8 cellular contexts compared by ENCODE assay signal in the genomic region with DNA sequence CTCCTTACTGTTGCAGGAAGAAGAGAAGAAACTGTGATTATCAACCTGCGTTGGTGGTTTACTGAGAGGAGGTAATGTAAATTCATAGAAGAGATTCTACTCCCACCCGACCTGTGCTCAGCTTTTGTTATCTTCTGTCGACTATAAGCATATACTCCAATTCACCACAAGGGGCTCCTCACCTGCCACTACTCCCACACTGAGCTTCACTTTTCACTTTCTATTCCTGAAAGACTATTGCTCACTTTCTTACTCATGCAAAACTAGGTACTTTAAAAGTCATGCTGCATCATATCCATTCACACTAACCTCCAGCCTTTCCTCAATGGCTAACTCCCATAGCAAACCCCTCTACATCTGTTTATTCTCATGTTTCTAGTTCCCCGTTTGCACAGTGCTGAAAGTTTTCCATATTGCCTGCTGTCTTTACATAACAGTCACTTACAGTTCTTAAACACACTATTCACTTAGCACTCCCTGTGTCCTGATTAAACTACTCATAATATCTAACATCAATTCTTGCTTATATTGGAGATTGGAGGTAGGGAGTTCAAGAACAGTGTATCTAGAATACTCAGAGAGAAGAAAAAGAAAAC.
DNase-seq lines count a peak whose midpoint lies in the region; ATAC-seq and TF ChIP-seq lines count a peak whose summit lies in the region.

No MANE protein-coding gene starts in this region.

- TF ChIP-seq POLR2A in gastrocnemius medialis (IDR thresholded peaks at IDR 0.05): no peak

- H3K27ac ChIP-seq in gastrocnemius medialis: no peak overlapping the region

- H3K4me3 ChIP-seq in gastrocnemius medialis: no peak overlapping the region

- intact Hi-C loops in activated CD8-positive, alpha-beta T cell treated with anti-CD3 and anti-CD28 coated beads for 36 hours (cut with micrococcal nuclease): no loop called here
- intact Hi-C loops in gastrocnemius medialis (cut with DNase I; ENCODE audit: low total_unique reads): no loop called here

- peaks cover 2% of the 10 kb centered on the region for H3K4me1 Mint-ChIP-seq in activated CD8-positive, alpha-beta memory T cell treated with anti-CD3 and anti-CD28 coated beads, Interleukin-2, amount 10 ng/mL, durations not matched to agents 7 days and 5 days
- no peaks in the 10 kb centered on the region for H3K4me1 Mint-ChIP-seq in activated CD8-positive, alpha-beta T cell treated with anti-CD3 and anti-CD28 coated beads for 36 hours (ENCODE audit: low read depth)

- no peak for TF ChIP-seq EP300 in Ishikawa (IDR thresholded peaks at IDR 0.05; ENCODE audit: borderline replicate concordance)

- POLR2A ChIA-PET in activated CD8-positive, alpha-beta T cell treated with anti-CD3 and anti-CD28 coated beads for 36 hours (lab: Charles Lee): interaction anchor here (0.8 kb wide), 1 partner anchor 102 kb away, joined by 3 read pairs; no protein-coding TSS in a partner anchor

- H3K27ac Mint-ChIP-seq in activated CD8-positive, alpha-beta memory T cell treated with anti-CD3 and anti-CD28 coated beads, Interleukin-2, amount 10 ng/mL, durations not matched to agents 7 days and 5 days: no peak overlapping the region
- no peak overlapping the region for H3K27ac Mint-ChIP-seq in activated CD8-positive, alpha-beta T cell treated with anti-CD3 and anti-CD28 coated beads for 36 hours

- in situ Hi-C loops in gastrocnemius medialis (cut with MboI; ENCODE audit: low sequenced_read_pairs in 4 of 4): no loop called here

- H3K4me3 Mint-ChIP-seq in activated CD8-positive, alpha-beta memory T cell treated with anti-CD3 and anti-CD28 coated beads, Interleukin-2, amount 10 ng/mL, durations not matched to agents 7 days and 5 days: no peak overlapping the region
- no peak overlapping the region for H3K4me3 Mint-ChIP-seq in activated CD8-positive, alpha-beta T cell treated with anti-CD3 and anti-CD28 coated beads for 36 hours

- H3K27me3 ChIP-seq in gastrocnemius medialis: no peaks in the 10 kb centered on the region

- peak; percentile 56 for TF ChIP-seq CTCF in activated CD8-positive, alpha-beta T cell treated with anti-CD3 and anti-CD28 coated beads for 36 hours (IDR thresholded peaks at IDR 0.05)
- no peak for TF ChIP-seq CTCF in gastrocnemius medialis (IDR thresholded peaks at IDR 0.05 in 4 of 5, conservative IDR thresholded peaks at IDR 0.05 in 1 of 5)

- H3K27me3 Mint-ChIP-seq in activated CD8-positive, alpha-beta memory T cell treated with anti-CD3 and anti-CD28 coated beads, Interleukin-2, amount 10 ng/mL, durations not matched to agents 7 days and 5 days: no peaks in the 10 kb centered on the region
- no peaks in the 10 kb centered on the region for H3K27me3 Mint-ChIP-seq in activated CD8-positive, alpha-beta T cell treated with anti-CD3 and anti-CD28 coated beads for 36 hours

- no peaks in the 10 kb centered on the region for H3K9me3 ChIP-seq in gastrocnemius medialis

- peak; percentile 53 for TF ChIP-seq RAD21 in Ishikawa (IDR thresholded peaks at IDR 0.05; ENCODE audit: low read depth)

- H3K4me1 ChIP-seq in gastrocnemius medialis: no peaks in the 10 kb centered on the region

- no peaks in the 10 kb centered on the region for H3K36me3 ChIP-seq in gastrocnemius medialis

- CTCF ChIA-PET in activated CD8-positive, alpha-beta memory T cell treated with anti-CD3 and anti-CD28 coated beads, Interleukin-2, amount 10 ng/mL, durations not matched to agents 7 days and 5 days (lab: Charles Lee): interaction anchor here (0.6 to 1.1 kb wide), 2 partner anchors 9 to 10 kb away, joined by 3 read pairs; no protein-coding TSS in a partner anchor
- CTCF ChIA-PET in activated CD8-positive, alpha-beta T cell treated with anti-CD3 and anti-CD28 coated beads for 36 hours (lab: Charles Lee): no interaction called here

- no peaks in the 10 kb centered on the region for H3K36me3 Mint-ChIP-seq in activated CD8-positive, alpha-beta memory T cell treated with anti-CD3 and anti-CD28 coated beads, Interleukin-2, amount 10 ng/mL, durations not matched to agents 7 days and 5 days
- no peaks in the 10 kb centered on the region for H3K36me3 Mint-ChIP-seq in activated CD8-positive, alpha-beta T cell treated with anti-CD3 and anti-CD28 coated beads for 36 hours (ENCODE audit: low read depth)

- no peak for DNase-seq in activated CD8-positive, alpha-beta memory T cell treated with anti-CD3 and anti-CD28 coated beads, Interleukin-2, amount 10 ng/mL, durations not matched to agents 7 days and 5 days
- no peak for DNase-seq in activated CD8-positive, alpha-beta memory T cell treated with anti-CD3 and anti-CD28 coated beads, Interleukin-2, amount 50 U/mL, for 48 hours
- DNase-seq in H4 (ENCODE audit: low spot score): peak; percentile 39
- DNase-seq in activated CD8-positive, alpha-beta T cell treated with anti-CD3 and anti-CD28 coated beads for 36 hours: peak; percentile 9
- DNase-seq in kidney tubule cell (ENCODE audit: low spot score): peak; percentile 79
- DNase-seq in anterior cingulate cortex (lab: John Stamatoyannopoulos, UW): no peak
- no peak for DNase-seq in gastrocnemius medialis

- H3K9me3 Mint-ChIP-seq in activated CD8-positive, alpha-beta memory T cell treated with anti-CD3 and anti-CD28 coated beads, Interleukin-2, amount 10 ng/mL, durations not matched to agents 7 days and 5 days (ENCODE audit: low read depth): peaks cover 5% of the 10 kb centered on the region
- peaks cover 3% of the 10 kb centered on the region for H3K9me3 Mint-ChIP-seq in activated CD8-positive, alpha-beta T cell treated with anti-CD3 and anti-CD28 coated beads for 36 hours

- ATAC-seq in activated CD8-positive, alpha-beta memory T cell treated with anti-CD3 and anti-CD28 coated beads, Interleukin-2, amount 10 ng/mL, durations not matched to agents 7 days and 5 days: peak; percentile 33
- ATAC-seq in activated CD8-positive, alpha-beta T cell treated with anti-CD3 and anti-CD28 coated beads for 36 hours: peak; percentile 79
- no peak for ATAC-seq in gastrocnemius medialis

TF ChIP-seq in Ishikawa, 13 proteins besides CTCF, POLR2A, EP300 and RAD21:
- no peak for TF ChIP-seq TEAD4 (IDR thresholded peaks at IDR 0.05)

Comparison
In these comparisons a context has a peak if more than half of its experiments do, and no peak if none do; other contexts are left out.
1. ATAC-seq: peak in activated CD8-positive, alpha-beta memory T cell treated with anti-CD3 and anti-CD28 coated beads, Interleukin-2, amount 10 ng/mL, durations not matched to agents 7 days and 5 days (single experiment) and activated CD8-positive, alpha-beta T cell treated with anti-CD3 and anti-CD28 coated beads for 36 hours (single experiment); none in gastrocnemius medialis (0 of 2).
2. DNase-seq: peak in H4 (single experiment), activated CD8-positive, alpha-beta T cell treated with anti-CD3 and anti-CD28 coated beads for 36 hours (single experiment) and kidney tubule cell (single experiment); none in activated CD8-positive, alpha-beta memory T cell treated with anti-CD3 and anti-CD28 coated beads, Interleukin-2, amount 10 ng/mL, durations not matched to agents 7 days and 5 days (single experiment), activated CD8-positive, alpha-beta memory T cell treated with anti-CD3 and anti-CD28 coated beads, Interleukin-2, amount 50 U/mL, for 48 hours (single experiment), anterior cingulate cortex (0 of 58) and gastrocnemius medialis (0 of 2).